Comparison of ENCODE assay signal across 8 cellular contexts in the genomic region with DNA sequence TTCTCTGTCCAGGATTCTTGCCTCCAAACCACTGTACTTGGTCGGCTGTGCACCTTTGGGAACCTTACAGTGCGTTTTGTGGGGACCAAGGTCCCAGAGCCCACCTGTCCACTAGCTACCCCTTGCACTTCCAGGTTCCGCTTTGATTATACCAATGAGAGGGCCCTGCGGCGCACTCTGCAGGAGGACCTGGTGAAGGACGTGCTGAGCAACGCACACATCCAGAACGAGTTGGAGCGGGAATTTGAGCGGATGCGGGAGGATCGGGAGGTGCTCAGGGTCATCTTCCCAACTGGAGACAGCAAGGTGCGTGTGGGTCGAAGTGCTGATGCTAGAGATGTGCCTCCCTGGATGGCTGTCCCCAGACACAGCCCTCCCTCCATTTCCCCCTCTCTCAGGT. TPM values are rescaled to one million over a fixed set of nuclear protein-coding genes. Genes with fewer than 3 reads are reported as not detected.
DNase-seq lines count a peak whose midpoint lies in the region; TF ChIP-seq lines count a peak whose summit lies in the region.
"Had no signal": no experiment of that assay in that cellular context is flagged by ENCODE, and none has a peak within 500 bp of the region (broad histone marks: within the 10 kb centered on the region; RNA-seq: fewer than 3 reads in every experiment).

No MANE protein-coding gene starts in this region.

- WGBS in endodermal cell (ENCODE audit: insufficient coverage in 1 of 2, insufficient read length in 1 of 2), 2 experiments = 89 to 95% methylated on average over 10 to 14 of the region's 14 CpGs
- 87% methylated on average over 13 of the region's 14 CpGs for WGBS in suprapubic skin

- H3K4me3 Mint-ChIP-seq in endodermal cell = no peak overlapping the region

- H3K9me3 Mint-ChIP-seq in endodermal cell = no peaks in the 10 kb centered on the region

- no peaks in the 10 kb centered on the region for H3K27me3 Mint-ChIP-seq in endodermal cell (ENCODE audit: insufficient read depth)

- H3K36me3 ChIP-seq in endodermal cell (ENCODE audit: control insufficient read depth, insufficient read depth, low read length) (peaks cover 87% of the 10 kb centered on the region), suprapubic skin (peaks cover 99% of the 10 kb centered on the region)

- no peak overlapping the region for H3K27ac Mint-ChIP-seq in endodermal cell

- H3K4me3 ChIP-seq in endodermal cell (ENCODE audit: low read length) = no peak overlapping the region
- H3K4me3 ChIP-seq in suprapubic skin = no peak overlapping the region
- H3K4me3 ChIP-seq: dorsolateral prefrontal cortex had no signal

- H3K36me3 Mint-ChIP-seq in endodermal cell (ENCODE audit: low read depth) = peaks cover 80% of the 10 kb centered on the region

- no peaks in the 10 kb centered on the region for H3K9me3 ChIP-seq in endodermal cell (ENCODE audit: control insufficient read depth, low read length)
- no peaks in the 10 kb centered on the region for H3K9me3 ChIP-seq in suprapubic skin

- peak; percentile 28; the same call in 1 of the 2 replicates for TF ChIP-seq CTCF in 22Rv1 (IDR thresholded peaks at IDR 0.05)
- TF ChIP-seq CTCF in GM13977 (IDR thresholded peaks at IDR 0.05; ENCODE audit: extremely low read depth, insufficient read depth, missing control alignments) = peak; percentile 39
- TF ChIP-seq CTCF in endodermal cell (conservative IDR thresholded peaks at IDR 0.05) = peak; percentile 66
- TF ChIP-seq CTCF in suprapubic skin (IDR thresholded peaks at IDR 0.05) = no peak

- no peak for TF ChIP-seq POLR2A in suprapubic skin (IDR thresholded peaks at IDR 0.05)

- H3K9ac ChIP-seq in endodermal cell (ENCODE audit: extremely low read depth, low read length, poor library complexity, severe bottlenecking) = no peak overlapping the region

- no peak for TF ChIP-seq EP300 in suprapubic skin (IDR thresholded peaks at IDR 0.05)

- DNase-seq in GM13977 (ENCODE audit: low spot score) (no peak), endodermal cell (peak; percentile 84), suprapubic skin (ENCODE audit: low spot score in 2 of 2) (no peak), kidney tubule cell (ENCODE audit: low spot score) (no peak), cerebellar nuclear complex (lab: John Stamatoyannopoulos, UW) (no peak)
- DNase-seq: dorsolateral prefrontal cortex; stimulated activated CD4-positive, alpha-beta T cell treated with anti-CD3 and anti-CD28 coated beads, Interleukin-4, amount 100 ng/mL, for 4 hours had no signal

- H3K27me3 ChIP-seq in endodermal cell (ENCODE audit: control insufficient read depth, insufficient read depth, low read length, poor library complexity, severe bottlenecking) = no peaks in the 10 kb centered on the region
- no peaks in the 10 kb centered on the region for H3K27me3 ChIP-seq in suprapubic skin
- H3K27me3 ChIP-seq: dorsolateral prefrontal cortex had no signal

- H3K27ac ChIP-seq in 22Rv1 (no peak overlapping the region), endodermal cell (ENCODE audit: low read depth, low read length) (no peak overlapping the region), suprapubic skin (no peak overlapping the region)
- H3K27ac ChIP-seq: dorsolateral prefrontal cortex had no signal

- H3K4me1 ChIP-seq in endodermal cell (ENCODE audit: control insufficient read depth, insufficient read depth, low read length) (no peaks in the 10 kb centered on the region), suprapubic skin (no peaks in the 10 kb centered on the region)

- no peaks in the 10 kb centered on the region for H3K4me1 Mint-ChIP-seq in endodermal cell

- in situ Hi-C loops in GM13977 (cut with MboI; ENCODE audit: low pct_unique_long_range_greater_than_20kb, low sequenced_read_pairs, unreplicated experiment) = no loop called here

RNA-seq across cellular contexts. Expression of a gene that starts 18.8 kb away (rescaled TPM):
- 100 to 1,000 TPM; 129 to 189 TPM for total RNA-seq in endodermal cell
- polyA plus RNA-seq in endodermal cell (2013, experiment 1 of 2) = 111 TPM
- 96.6 TPM for polyA plus RNA-seq in endodermal cell (2013, experiment 2 of 2)
- 100 to 1,000 TPM; 104 to 194 (median 140) TPM for total RNA-seq in suprapubic skin

RNA-seq across cellular contexts. Expression of a gene that starts 21.7 kb away (rescaled TPM):
- total RNA-seq in endodermal cell (under 1 TPM in 1 of 2 donors, not detected in 1; 0.33 TPM), suprapubic skin (not detected)
- polyA plus RNA-seq in endodermal cell (2013, experiment 1 of 2) = not detected
- polyA plus RNA-seq in endodermal cell (2013, experiment 2 of 2) = not detected

RNA-seq across cellular contexts. Expression of a gene that starts 23.6 kb away (rescaled TPM):
- total RNA-seq in endodermal cell = 10 to 100 TPM; 18.8 to 25.5 TPM
- 13.0 TPM for polyA plus RNA-seq in endodermal cell (2013, experiment 1 of 2)
- 12.7 TPM for polyA plus RNA-seq in endodermal cell (2013, experiment 2 of 2)
- 10 to 100 TPM; 36.1 to 65.7 (median 45.3) TPM for total RNA-seq in suprapubic skin

RNA-seq across cellular contexts. Expression of a gene that starts 45.9 kb away (rescaled TPM):
- total RNA-seq in endodermal cell = 1 to 10 TPM; 8.3 to 8.4 TPM
- 1.5 TPM for polyA plus RNA-seq in endodermal cell (2013, experiment 1 of 2)
- polyA plus RNA-seq in endodermal cell (2013, experiment 2 of 2) = 1.7 TPM
- total RNA-seq in suprapubic skin = 10 to 100 TPM; 12.7 to 28.4 (median 18.0) TPM

RNA-seq across cellular contexts. Expression of a gene that starts 55.6 kb away (rescaled TPM):
- total RNA-seq in endodermal cell (1 to 10 TPM; 1.7 to 3.0 TPM), suprapubic skin (10 to 100 TPM in 3 of 4 donors, 1 to 10 TPM in 1; 9.6 to 26.6 (median 15.5) TPM)
- 0.46 TPM for polyA plus RNA-seq in endodermal cell (2013, experiment 1 of 2)
- 1.4 TPM for polyA plus RNA-seq in endodermal cell (2013, experiment 2 of 2)

Comparison
In these comparisons a context has a peak if more than half of its experiments do, and no peak if none do; other contexts are left out.
1. CTCF ChIP-seq: peak in 22Rv1 (single experiment), GM13977 (single experiment) and endodermal cell (single experiment); none in suprapubic skin (0 of 2).